In the genomic region with DNA sequence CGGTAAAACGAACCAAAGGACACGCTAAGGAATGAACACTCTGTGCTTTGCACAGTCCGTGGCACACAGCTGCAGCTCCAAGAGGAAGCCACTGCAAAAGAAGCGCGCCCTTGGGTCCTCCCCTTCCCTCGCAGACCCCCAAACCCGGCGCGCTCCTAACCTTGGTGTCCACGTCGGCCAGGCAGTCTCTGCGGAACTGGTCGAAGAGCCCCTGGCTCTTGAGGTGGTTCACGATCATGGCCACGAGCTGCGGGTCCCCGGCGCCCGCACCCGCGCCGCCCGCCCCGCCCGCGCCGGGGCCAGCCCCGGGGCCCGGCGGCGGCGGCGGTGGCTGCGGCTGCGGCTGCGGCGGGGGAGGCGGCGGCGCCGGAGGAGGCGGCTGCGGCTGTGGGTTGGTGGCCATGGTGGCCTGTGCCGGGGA, we compare ENCODE assay signal across 8 cellular contexts. TPM values are rescaled to one million over a fixed set of nuclear protein-coding genes. Genes with fewer than 3 reads are reported as not detected.
A peak's percentile ranks its signal among the peaks of the same experiment; 100 is the strongest.
DNase-seq lines count a peak whose midpoint lies in the region; ATAC-seq and TF ChIP-seq lines count a peak whose summit lies in the region.

No MANE protein-coding gene starts in this region.

- H3K4me1 ChIP-seq in cardiac muscle cell (ENCODE audit: low read depth) (peaks cover 13% of the 10 kb centered on the region), endocrine pancreas (ENCODE audit: control insufficient read depth, insufficient read depth, low read length) (peaks cover 17% of the 10 kb centered on the region)

- intact Hi-C loops in Right ventricle myocardium superior (cut with DNase I) = no loop called here

- H3K9ac ChIP-seq in SU-DHL-6 (ENCODE audit: low read length) (peak overlapping the region; percentile 85), endocrine pancreas (ENCODE audit: control insufficient read depth, insufficient read depth, low read length) (peak overlapping the region; percentile 97)

- no peaks in the 10 kb centered on the region for H3K9me2 ChIP-seq in SU-DHL-6 (replicated peaks; ENCODE audit: insufficient read depth, low read length)

- H3K27ac ChIP-seq in cardiac muscle cell = peak overlapping the region; percentile 98
- H3K27ac ChIP-seq in SU-DHL-6 (ENCODE audit: low read depth, low read length) = peak overlapping the region; percentile 48

- H3K4me3 ChIP-seq in cardiac muscle cell = peak overlapping the region; percentile 91
- peak overlapping the region; percentile 95 for H3K4me3 ChIP-seq in SU-DHL-6 (ENCODE audit: insufficient read depth, low read length, poor library complexity, severe bottlenecking)
- H3K4me3 ChIP-seq in endocrine pancreas (ENCODE audit: control insufficient read depth, insufficient read depth, low read length) = peak overlapping the region; percentile 97

- H3K36me3 Mint-ChIP-seq in naive thymus-derived CD8-positive, alpha-beta T cell = peaks cover 0 to 18% (median 0%) of the 10 kb centered on the region in 3 donors

- H3K36me3 ChIP-seq in cardiac muscle cell = no peaks in the 10 kb centered on the region
- H3K36me3 ChIP-seq in SU-DHL-6 (ENCODE audit: low read length) = no peaks in the 10 kb centered on the region
- H3K36me3 ChIP-seq in endocrine pancreas (ENCODE audit: control insufficient read depth, insufficient read depth, low read length) = no peaks in the 10 kb centered on the region

- no peak overlapping the region for H2AFZ ChIP-seq in SU-DHL-6 (ENCODE audit: low read depth, low read length, severe bottlenecking)

- peaks cover 26 to 62% (median 55%) of the 10 kb centered on the region in 4 donors for H3K4me1 Mint-ChIP-seq in naive thymus-derived CD8-positive, alpha-beta T cell

- H3K27me3 ChIP-seq in cardiac muscle cell (no peaks in the 10 kb centered on the region), SU-DHL-6 (ENCODE audit: low read length) (no peaks in the 10 kb centered on the region), endocrine pancreas (ENCODE audit: control insufficient read depth, insufficient read depth, low read length) (no peaks in the 10 kb centered on the region)

- 0 out of 2 replicates have a peak, but pooled peaks cover 6% of the 10 kb centered on the region for H3F3A ChIP-seq in SU-DHL-6 (ENCODE audit: insufficient read depth)

- H3K9me3 ChIP-seq in cardiac muscle cell (ENCODE audit: low read depth) = no peaks in the 10 kb centered on the region
- H3K9me3 ChIP-seq in SU-DHL-6 (ENCODE audit: insufficient read depth, low read length) = no peaks in the 10 kb centered on the region
- H3K9me3 ChIP-seq in endocrine pancreas (ENCODE audit: control insufficient read depth, low read length) = no peaks in the 10 kb centered on the region

- TF ChIP-seq CTCF in cardiac muscle cell (IDR thresholded peaks at IDR 0.05; ENCODE audit: low read depth, low read length) (no peak), SU-DHL-6 (IDR thresholded peaks at IDR 0.05; ENCODE audit: insufficient read depth, low read length, poor library complexity, severe bottlenecking) (no peak)

- peak overlapping the region; percentile 92 to 99 (median 96) for H3K4me3 Mint-ChIP-seq in naive thymus-derived CD8-positive, alpha-beta T cell

- POLR2A ChIA-PET in naive thymus-derived CD8-positive, alpha-beta T cell (lab: Charles Lee) = interaction anchor here (0.8 to 1.1 kb wide), 2 partner anchors 15 to 1374 kb away, joined by 3 to 5 read pairs; no protein-coding TSS in a partner anchor

- peaks cover 50% of the 10 kb centered on the region for H3K79me2 ChIP-seq in SU-DHL-6 (ENCODE audit: insufficient read depth, low read length)

- H3K27me3 Mint-ChIP-seq in naive thymus-derived CD8-positive, alpha-beta T cell = no peaks in the 10 kb centered on the region

- ATAC-seq in Right ventricle myocardium superior (ENCODE audit: poor library complexity) = no peak
- peak; percentile 5 for ATAC-seq in HG03060 (IDR thresholded peaks at IDR 0.05; ENCODE audit: low read depth, unreplicated experiment)
- ATAC-seq in naive thymus-derived CD8-positive, alpha-beta T cell = peak in 1 of 2 donors; percentile 63

- H4K20me1 ChIP-seq in SU-DHL-6 (ENCODE audit: low read depth, low read length) = peaks cover 5% of the 10 kb centered on the region; the same call in 1 of the 2 replicates

- no peak for DNase-seq in cardiac muscle cell (ENCODE audit: low read depth in 1 of 2, low spot score in 1 of 2)
- no peak for DNase-seq in Right ventricle myocardium superior
- DNase-seq in naive thymus-derived CD8-positive, alpha-beta T cell = peak in 3 of 10 donors; percentile 20 to 38 (median 22)
- DNase-seq in SHP77 treated with DMSO at 0.1 percent for 48 hours (lab: John Stamatoyannopoulos, UW) = no peak
- no peak for DNase-seq in glomerular visceral epithelial cell (ENCODE audit: extremely low spot score)

- H3K27ac Mint-ChIP-seq in naive thymus-derived CD8-positive, alpha-beta T cell = peak overlapping the region; percentile 95 to 100 (median 98)

- no peaks in the 10 kb centered on the region for H3K9me3 Mint-ChIP-seq in naive thymus-derived CD8-positive, alpha-beta T cell

- H3K4me2 ChIP-seq in SU-DHL-6 (ENCODE audit: low read depth, low read length, poor library complexity, severe bottlenecking) = peak overlapping the region; percentile 97

RNA-seq across cellular contexts. Expression of gene BOD1L1, which starts 0.3 kb away (rescaled TPM):
- total RNA-seq in cardiac muscle cell (13.2 and 35.8 TPM in 2 replicates), Right ventricle myocardium superior (15.8 TPM)
- 17.7 and 21.4 TPM in 2 replicates for polyA plus RNA-seq in cardiac muscle cell
- total RNA-seq in naive thymus-derived CD8-positive, alpha-beta T cell = 10 to 100 TPM; 72.7 to 84.5 TPM
- 1 to 10 TPM; 2.1 to 5.8 (median 2.3) TPM for polyA plus RNA-seq in naive thymus-derived CD8-positive, alpha-beta T cell
